16 cellular contexts compared by ENCODE assay signal in genomic region chr11:64564947-64565889, GRCh38. TPM values are rescaled to one million over a fixed set of nuclear protein-coding genes. Genes with fewer than 3 reads are reported as not detected.
DNase-seq lines count a peak whose midpoint lies in the region; ATAC-seq and TF ChIP-seq lines count a peak whose summit lies in the region.
"Had no signal": no experiment of that assay in that cellular context is flagged by ENCODE, and none has a peak within 500 bp of the region (broad histone marks: within the 10 kb centered on the region; RNA-seq: fewer than 3 reads in every experiment).

No MANE protein-coding gene starts in this region.

- no peaks in the 10 kb centered on the region for H3K9me3 Mint-ChIP-seq in MCF 10A (ENCODE audit: unreplicated experiment)
- H3K9me3 Mint-ChIP-seq: activated T-cell treated with anti-CD3 and anti-CD28 coated beads, Interleukin-2, amount 50 U/mL, for 24 hours had no signal

- no peaks in the 10 kb centered on the region for H3K36me3 ChIP-seq in breast epithelium
- no peaks in the 10 kb centered on the region for H3K36me3 ChIP-seq in Panc1 (ENCODE audit: control insufficient read depth, insufficient read depth, low read length)
- no peaks in the 10 kb centered on the region for H3K36me3 ChIP-seq in aorta (ENCODE audit: control insufficient read depth in 1 of 2, insufficient read depth in 2 of 2, low read length in 1 of 2)
- H3K36me3 ChIP-seq: heart right ventricle had no signal

- H3K36me3 Mint-ChIP-seq in MCF 10A (ENCODE audit: insufficient read depth, unreplicated experiment), result no peaks in the 10 kb centered on the region

- H3K4me3 ChIP-seq in breast epithelium (no peak overlapping the region), Panc1 (ENCODE audit: low read depth in 2 of 2, low read length in 2 of 2) (no peak overlapping the region), aorta (ENCODE audit: low read length in 2 of 2) (no peak overlapping the region), coronary artery (no peak overlapping the region)
- H3K4me3 ChIP-seq: heart right ventricle had no signal

- WGBS in aorta, 2 donors, result 91 to 93% methylated on average over 24 of the region's 24 CpGs

- H3K27ac Mint-ChIP-seq in MCF 10A (ENCODE audit: low read depth, unreplicated experiment), result no peak overlapping the region
- H3K27ac Mint-ChIP-seq: activated T-cell treated with anti-CD3 and anti-CD28 coated beads, Interleukin-2, amount 50 U/mL, for 24 hours had no signal

- H3K27ac ChIP-seq in breast epithelium, result no peak overlapping the region
- H3K27ac ChIP-seq in Panc1 (ENCODE audit: low read length), result no peak overlapping the region
- no peak overlapping the region for H3K27ac ChIP-seq in aorta (ENCODE audit: low read depth in 1 of 2, low read length in 2 of 2)
- H3K27ac ChIP-seq in coronary artery, result no peak overlapping the region
- H3K27ac ChIP-seq: heart right ventricle, parathyroid adenoma, SK-N-MC had no signal

- POLR2A ChIA-PET in MCF 10A (lab: Yijun Ruan, JAX) (no interaction called here), Panc1 (lab: Charles Lee) (no interaction called here)

- BruUV-seq in MCF 10A (replicated peaks; lab: Mats Ljungman, UMichigan) (no TSS peak), Panc1 (replicated peaks; lab: Mats Ljungman, UMichigan) (no TSS peak)

- no peaks in the 10 kb centered on the region for H3K9me3 ChIP-seq in breast epithelium
- no peaks in the 10 kb centered on the region for H3K9me3 ChIP-seq in Panc1 (ENCODE audit: control insufficient read depth, insufficient read depth, low read depth, low read length)
- no peaks in the 10 kb centered on the region for H3K9me3 ChIP-seq in aorta (ENCODE audit: control insufficient read depth, low read length)
- H3K9me3 ChIP-seq: heart right ventricle had no signal

- H3K27me3 ChIP-seq in breast epithelium (no peaks in the 10 kb centered on the region), Panc1 (ENCODE audit: control insufficient read depth, insufficient read depth, low read length) (no peaks in the 10 kb centered on the region), aorta (ENCODE audit: control insufficient read depth in 1 of 2, insufficient read depth in 2 of 2, low read length in 1 of 2) (no peaks in the 10 kb centered on the region)

- peaks cover 6% of the 10 kb centered on the region for H3K4me1 Mint-ChIP-seq in MCF 10A (ENCODE audit: insufficient read depth, unreplicated experiment)

- no peaks in the 10 kb centered on the region for H3K4me1 ChIP-seq in breast epithelium
- H3K4me1 ChIP-seq in Panc1 (ENCODE audit: control insufficient read depth, insufficient read depth, low read length), result 0 out of 2 replicates have a peak, but pooled peaks cover 9% of the 10 kb centered on the region
- no peaks in the 10 kb centered on the region for H3K4me1 ChIP-seq in aorta (ENCODE audit: control insufficient read depth in 1 of 2, insufficient read depth in 2 of 2, low read length in 2 of 2)
- H3K4me1 ChIP-seq: parathyroid adenoma had no signal

- peak; percentile 54 for ATAC-seq in Panc1
- peak; percentile 19 for ATAC-seq in aorta (ENCODE audit: low FRiP score)
- ATAC-seq: heart right ventricle had no signal

- DNase-seq in MCF 10A (ENCODE audit: unreplicated experiment), result no peak
- no peak for DNase-seq in breast epithelium (ENCODE audit: low spot score in 2 of 2)
- DNase-seq in Panc1 (ENCODE audit: low read depth, low spot score), result no peak
- DNase-seq in iPS-NIHi11 (ENCODE audit: low spot score), result peak; percentile 77
- no peak for DNase-seq in aorta
- DNase-seq in coronary artery (ENCODE audit: low spot score), result no peak
- no peak for DNase-seq in cortex of kidney (lab: John Stamatoyannopoulos, UW)
- no peak for DNase-seq in DMS53 (lab: John Stamatoyannopoulos, UW)
- DNase-seq: activated CD4-positive, CD25-positive, alpha-beta regulatory T cell treated with anti-CD3 and anti-CD28 coated beads, Interleukin-2, amount 50 U/mL, for 72 hours; activated T-cell treated with anti-CD3 and anti-CD28 coated beads, Interleukin-2, amount 50 U/mL, for 24 hours; heart right ventricle; NCI-H1694; NCI-H748 treated with DMSO at 0.1 percent for 48 hours had no signal

- no peak overlapping the region for H3K4me3 Mint-ChIP-seq in MCF 10A (ENCODE audit: unreplicated experiment)
- H3K4me3 Mint-ChIP-seq: activated T-cell treated with anti-CD3 and anti-CD28 coated beads, Interleukin-2, amount 50 U/mL, for 24 hours had no signal

- TF ChIP-seq CTCF in MCF 10A (IDR thresholded peaks at IDR 0.05; ENCODE audit: unreplicated experiment) (peak; percentile 14), breast epithelium (IDR thresholded peaks at IDR 0.05) (no peak), Panc1 (IDR thresholded peaks at IDR 0.05) (no peak; the same call in 1 of the 2 replicates), coronary artery (IDR thresholded peaks at IDR 0.05) (no peak)

- in situ Hi-C loops in Panc1 (cut with HindIII; ENCODE audit: low pct_unique_long_range_greater_than_20kb, low sequenced_read_pairs), result no loop called here

- intact Hi-C loops in MCF 10A (cut with micrococcal nuclease), result no loop called here
- intact Hi-C loops in breast epithelium (cut with DNase I; ENCODE audit: low total_unique reads), result no loop called here
- intact Hi-C loops in Panc1 (cut with micrococcal nuclease; ENCODE audit: unreplicated experiment), result no loop called here
- intact Hi-C loops in aorta (cut with DNase I), result no loop called here

- H3K27me3 Mint-ChIP-seq in MCF 10A (ENCODE audit: insufficient read depth, unreplicated experiment), result no peaks in the 10 kb centered on the region

- CTCF ChIA-PET in MCF 10A (lab: Yijun Ruan, JAX), result interaction anchor here (0.6 to 2.7 kb wide), 3 partner anchors 85 to 212 kb away, joined by 3 to 15 read pairs (median 4); no protein-coding TSS in a partner anchor
- CTCF ChIA-PET in Panc1 (lab: Charles Lee), result no interaction called here

- no peak for TF ChIP-seq POLR2A in breast epithelium (IDR thresholded peaks at IDR 0.05)

RNA-seq across cellular contexts. Expression of gene SLC22A11, which starts 9.5 kb away (rescaled TPM):
- not detected in 2 replicates for total RNA-seq in MCF 10A (2022)
- total RNA-seq in breast epithelium, result not detected
- total RNA-seq in Panc1 (2021; ENCODE audit: unreplicated experiment), result not detected
- not detected for polyA plus RNA-seq in Panc1 (2012; ENCODE audit: insufficient read length)
- total RNA-seq in aorta, result under 1 TPM; 0.36 to 0.49 TPM
- not detected for polyA plus RNA-seq in aorta
- total RNA-seq: heart right ventricle, lung microvascular endothelial cell had no signal
- polyA plus RNA-seq: heart right ventricle had no signal

RNA-seq across cellular contexts. Expression of gene SLC22A12, which starts 25.8 kb away (rescaled TPM):
- total RNA-seq in MCF 10A (2022) (not detected in 2 replicates), breast epithelium (not detected), Panc1 (2021; ENCODE audit: unreplicated experiment) (not detected), aorta (not detected)
- not detected for polyA plus RNA-seq in Panc1 (2012; ENCODE audit: insufficient read length)
- not detected for polyA plus RNA-seq in aorta
- total RNA-seq: heart right ventricle, lung microvascular endothelial cell had no signal
- polyA plus RNA-seq: heart right ventricle had no signal
